15 cellular contexts compared by ENCODE assay signal in the genomic region with DNA sequence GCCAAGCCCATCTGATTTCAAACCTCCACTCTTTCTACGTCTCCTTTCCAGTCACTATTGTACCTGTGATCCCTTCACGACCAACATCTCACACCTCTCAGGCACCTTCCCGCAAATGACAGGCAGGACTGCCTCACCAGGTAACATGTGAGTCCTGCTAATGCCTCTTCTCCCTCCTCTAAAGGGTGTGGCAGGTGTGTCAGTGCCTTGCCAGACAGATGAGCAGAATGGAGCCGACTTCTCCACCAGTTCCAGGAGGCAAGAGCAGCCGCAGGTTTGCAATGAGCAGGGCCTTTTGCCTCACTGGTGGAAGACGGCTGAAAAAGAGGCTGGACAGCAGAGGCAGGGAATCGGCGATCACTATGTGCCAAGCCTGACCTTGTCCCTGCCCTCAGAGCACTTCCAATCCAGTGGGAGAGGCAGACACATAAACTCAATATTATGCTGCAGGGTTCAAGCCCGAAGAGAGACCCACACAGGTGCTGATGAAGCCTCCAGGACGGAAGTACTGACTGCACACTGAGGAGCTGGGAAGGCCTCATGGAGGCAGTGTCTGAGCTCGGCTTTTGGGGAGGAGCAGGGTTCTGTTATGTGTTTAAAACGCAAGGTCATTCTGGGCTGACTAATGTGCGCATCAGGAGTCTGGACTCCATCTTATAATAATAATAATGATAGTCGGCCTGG. TPM values are rescaled to one million over a fixed set of nuclear protein-coding genes. Genes with fewer than 3 reads are reported as not detected.
DNase-seq lines count a peak whose midpoint lies in the region.
"Had no signal": no experiment of that assay in that cellular context is flagged by ENCODE, and none has a peak within 500 bp of the region (broad histone marks: within the 10 kb centered on the region; RNA-seq: fewer than 3 reads in every experiment).

No MANE protein-coding gene starts in this region.

- H3K27me3 ChIP-seq in SJCRH30 = peaks cover 19% of the 10 kb centered on the region; the same call in 1 of the 2 replicates

- no peaks in the 10 kb centered on the region for H3K36me3 ChIP-seq in SJCRH30

- peak; percentile 28 for DNase-seq in activated effector memory CD4-positive, alpha-beta T cell treated with anti-CD3 and anti-CD28 coated beads, Interleukin-2, amount 50 U/mL, for 16 hours
- no peak for DNase-seq in activated effector memory CD4-positive, alpha-beta T cell treated with Interleukin-2 at 50 U/mL for 16 hours
- DNase-seq in ecto neural progenitor cell (ENCODE audit: low spot score) = peak; percentile 33
- peak; percentile 59 for DNase-seq in mesenteric fat pad (ENCODE audit: low spot score)
- DNase-seq in ureter (ENCODE audit: low spot score) = peak; percentile 29
- DNase-seq in iPS-NIHi7 (ENCODE audit: extremely low spot score) = no peak
- DNase-seq in SJCRH30 = no peak
- no peak for DNase-seq in cerebellum (ENCODE audit: low spot score)
- DNase-seq: C1 segment of cervical spinal cord; Calu3; CD4-positive, alpha-beta T cell; DMS79 treated with DMSO at 0.1 percent for 48 hours; EL; IMR-90 had no signal

- H3K4me3 ChIP-seq in SJCRH30 = no peak overlapping the region
- H3K4me3 ChIP-seq: GM23338 had no signal

- peaks cover 5% of the 10 kb centered on the region; the same call in 1 of the 2 replicates for H3K4me1 ChIP-seq in SJCRH30

- H3K27ac ChIP-seq in SJCRH30 = no peak overlapping the region

- H3K9me3 ChIP-seq in SJCRH30 (replicated peaks) = no peaks in the 10 kb centered on the region

RNA-seq across cellular contexts. Expression of a gene that starts 57.9 kb away (rescaled TPM):
- total RNA-seq in mesenteric fat pad (not detected), ureter (0.05 TPM), cerebellum (9.4 TPM)
- not detected in 2 replicates for total RNA-seq in SJCRH30 (2014; rRNA removed; shearing (Covaris generic))
- total RNA-seq: Calu3, IMR-90 had no signal

Comparison
In these comparisons a context has a peak if more than half of its experiments do, and no peak if none do; other contexts are left out.
1. DNase-seq: peak in activated effector memory CD4-positive, alpha-beta T cell treated with anti-CD3 and anti-CD28 coated beads, Interleukin-2, amount 50 U/mL, for 16 hours (single experiment), ecto neural progenitor cell (single experiment), mesenteric fat pad (single experiment) and ureter (single experiment); none in activated effector memory CD4-positive, alpha-beta T cell treated with Interleukin-2 at 50 U/mL for 16 hours (single experiment), iPS-NIHi7 (single experiment), SJCRH30 (0 of 2) and cerebellum (single experiment).